9 cellular contexts compared by ENCODE assay signal in genomic region chr1:192516776-192517297, GRCh38. TPM values are rescaled to one million over a fixed set of nuclear protein-coding genes. Genes with fewer than 3 reads are reported as not detected.
DNase-seq lines count a peak whose midpoint lies in the region; ATAC-seq and TF ChIP-seq lines count a peak whose summit lies in the region.
"Had no signal": no experiment of that assay in that cellular context is flagged by ENCODE, and none has a peak within 500 bp of the region (broad histone marks: within the 10 kb centered on the region; RNA-seq: fewer than 3 reads in every experiment).

No MANE protein-coding gene starts in this region.

- H3K4me1 ChIP-seq in Peyer's patch: peaks cover 0 to 8% (median 3%) of the 10 kb centered on the region in 4 donors

- H3K27ac Mint-ChIP-seq in activated naive CD4-positive, alpha-beta T cell treated with anti-CD3 and anti-CD28 coated beads, Interleukin-2, amount 50 U/mL, for 72 hours: peak overlapping the region; percentile 37 to 88
- H3K27ac Mint-ChIP-seq in natural killer cell treated with Interleukin-12 subunit alpha and Interleukin-12 subunit beta and Interleukin-15 and Interleukin-18, amount 100 ng/mL, for 72 hours: peak overlapping the region; percentile 95 to 98
- H3K27ac Mint-ChIP-seq in glutamatergic neuron (ENCODE audit: unreplicated experiment): no peak overlapping the region

- H3K36me3 ChIP-seq in Peyer's patch: no peaks in the 10 kb centered on the region

- peaks cover 55 to 68% of the 10 kb centered on the region in 2 donors for H3K4me1 Mint-ChIP-seq in natural killer cell treated with Interleukin-12 subunit alpha and Interleukin-12 subunit beta and Interleukin-15 and Interleukin-18, amount 100 ng/mL, for 72 hours (ENCODE audit: low read depth in 2 of 2)
- no peaks in the 10 kb centered on the region for H3K4me1 Mint-ChIP-seq in glutamatergic neuron (ENCODE audit: low read depth, unreplicated experiment)

- no peaks in the 10 kb centered on the region for H3K9me3 Mint-ChIP-seq in activated naive CD4-positive, alpha-beta T cell treated with anti-CD3 and anti-CD28 coated beads, Interleukin-2, amount 50 U/mL, for 72 hours
- peaks cover 3% of the 10 kb centered on the region for H3K9me3 Mint-ChIP-seq in natural killer cell treated with Interleukin-12 subunit alpha and Interleukin-12 subunit beta and Interleukin-15 and Interleukin-18, amount 100 ng/mL, for 72 hours
- H3K9me3 Mint-ChIP-seq in glutamatergic neuron (ENCODE audit: unreplicated experiment): no peaks in the 10 kb centered on the region

- peak; percentile 52 for DNase-seq in NK-92 treated with Interleukin-12 subunit alpha and Interleukin-12 subunit beta, amount 100 ng/mL, for 24 hours (lab: John Stamatoyannopoulos, UW)
- DNase-seq in NK-92 (lab: John Stamatoyannopoulos, UW; ENCODE audit: unreplicated experiment) (no peak), Peyer's patch (peak in 2 of 3 donors; percentile 75 to 77), glutamatergic neuron (no peak), islet precursor cell (no peak)
- DNase-seq in activated naive CD4-positive, alpha-beta T cell treated with anti-CD3 and anti-CD28 coated beads, Interleukin-2, amount 50 U/mL, for 72 hours (ENCODE audit: low spot score in 2 of 2): peak; percentile 43 to 69
- peak; percentile 82 for DNase-seq in natural killer cell treated with Interleukin-12 subunit alpha and Interleukin-12 subunit beta and Interleukin-15 and Interleukin-18, amount 100 ng/mL, for 72 hours (ENCODE audit: low spot score)

- ATAC-seq in HG02981 (IDR thresholded peaks at IDR 0.05; ENCODE audit: unreplicated experiment): peak; percentile 96
- ATAC-seq in activated naive CD4-positive, alpha-beta T cell treated with anti-CD3 and anti-CD28 coated beads, Interleukin-2, amount 50 U/mL, for 72 hours: peak; percentile 99 to 100
- peak; percentile 99 for ATAC-seq in natural killer cell treated with Interleukin-12 subunit alpha and Interleukin-12 subunit beta and Interleukin-15 and Interleukin-18, amount 100 ng/mL, for 72 hours

- H3K4me3 ChIP-seq in Peyer's patch: no peak overlapping the region

- H3K27me3 ChIP-seq in Peyer's patch: no peaks in the 10 kb centered on the region

- TF ChIP-seq POLR2A in Peyer's patch (IDR thresholded peaks at IDR 0.05): no peak

- H3K9me3 ChIP-seq in Peyer's patch: no peaks in the 10 kb centered on the region

- TF ChIP-seq CTCF in Peyer's patch (IDR thresholded peaks at IDR 0.05): no peak
- TF ChIP-seq CTCF in glutamatergic neuron (IDR thresholded peaks at IDR 0.05; ENCODE audit: partially characterized antibody, unreplicated experiment): no peak

- H3K27me3 Mint-ChIP-seq in natural killer cell treated with Interleukin-12 subunit alpha and Interleukin-12 subunit beta and Interleukin-15 and Interleukin-18, amount 100 ng/mL, for 72 hours: no peaks in the 10 kb centered on the region
- no peaks in the 10 kb centered on the region for H3K27me3 Mint-ChIP-seq in glutamatergic neuron (ENCODE audit: unreplicated experiment)

- no peaks in the 10 kb centered on the region for H3K36me3 Mint-ChIP-seq in activated naive CD4-positive, alpha-beta T cell treated with anti-CD3 and anti-CD28 coated beads, Interleukin-2, amount 50 U/mL, for 72 hours
- H3K36me3 Mint-ChIP-seq in natural killer cell treated with Interleukin-12 subunit alpha and Interleukin-12 subunit beta and Interleukin-15 and Interleukin-18, amount 100 ng/mL, for 72 hours: no peaks in the 10 kb centered on the region
- no peaks in the 10 kb centered on the region for H3K36me3 Mint-ChIP-seq in glutamatergic neuron (ENCODE audit: unreplicated experiment)

- peak overlapping the region; percentile 73 for H3K4me3 Mint-ChIP-seq in natural killer cell treated with Interleukin-12 subunit alpha and Interleukin-12 subunit beta and Interleukin-15 and Interleukin-18, amount 100 ng/mL, for 72 hours
- H3K4me3 Mint-ChIP-seq in glutamatergic neuron (ENCODE audit: unreplicated experiment): no peak overlapping the region

- peak overlapping the region; percentile 9 to 55 (median 46) for H3K27ac ChIP-seq in Peyer's patch
- H3K27ac ChIP-seq: 22Rv1 had no signal

RNA-seq across cellular contexts. Expression of gene RGS1, which starts 58.7 kb away (rescaled TPM):
- 100 to 1,000 TPM in 1 of 4 donors, 10 to 100 TPM in 2, 1 to 10 TPM in 1; 5.3 to 149 (median 20.0) TPM for total RNA-seq in Peyer's patch
- total RNA-seq in activated naive CD4-positive, alpha-beta T cell treated with anti-CD3 and anti-CD28 coated beads, Interleukin-2, amount 50 U/mL, for 72 hours: 10 to 100 TPM in 1 of 2 donors, 1 to 10 TPM in 1; 9.0 to 12.0 TPM
- 100 to 1,000 TPM in 1 of 2 donors, 10 to 100 TPM in 1; 67.6 to 143 TPM for total RNA-seq in natural killer cell treated with Interleukin-12 subunit alpha and Interleukin-12 subunit beta and Interleukin-15 and Interleukin-18, amount 100 ng/mL, for 72 hours
- not detected for total RNA-seq in glutamatergic neuron (ENCODE audit: unreplicated experiment)

Comparison
In these comparisons a context has a peak if more than half of its experiments do, and no peak if none do; other contexts are left out.
1. DNase-seq: peak in NK-92 treated with Interleukin-12 subunit alpha and Interleukin-12 subunit beta, amount 100 ng/mL, for 24 hours (single experiment), Peyer's patch (2 of 3), activated naive CD4-positive, alpha-beta T cell treated with anti-CD3 and anti-CD28 coated beads, Interleukin-2, amount 50 U/mL, for 72 hours (2 of 2) and natural killer cell treated with Interleukin-12 subunit alpha and Interleukin-12 subunit beta and Interleukin-15 and Interleukin-18, amount 100 ng/mL, for 72 hours (single experiment); none in NK-92 (single experiment), glutamatergic neuron (single experiment) and islet precursor cell (single experiment).
2. Peak in every context shown above with its lines, with median percentiles within 50 percentile points of each other: ATAC-seq.